ENCODE assay signal across 1 cellular context in the genomic region with DNA sequence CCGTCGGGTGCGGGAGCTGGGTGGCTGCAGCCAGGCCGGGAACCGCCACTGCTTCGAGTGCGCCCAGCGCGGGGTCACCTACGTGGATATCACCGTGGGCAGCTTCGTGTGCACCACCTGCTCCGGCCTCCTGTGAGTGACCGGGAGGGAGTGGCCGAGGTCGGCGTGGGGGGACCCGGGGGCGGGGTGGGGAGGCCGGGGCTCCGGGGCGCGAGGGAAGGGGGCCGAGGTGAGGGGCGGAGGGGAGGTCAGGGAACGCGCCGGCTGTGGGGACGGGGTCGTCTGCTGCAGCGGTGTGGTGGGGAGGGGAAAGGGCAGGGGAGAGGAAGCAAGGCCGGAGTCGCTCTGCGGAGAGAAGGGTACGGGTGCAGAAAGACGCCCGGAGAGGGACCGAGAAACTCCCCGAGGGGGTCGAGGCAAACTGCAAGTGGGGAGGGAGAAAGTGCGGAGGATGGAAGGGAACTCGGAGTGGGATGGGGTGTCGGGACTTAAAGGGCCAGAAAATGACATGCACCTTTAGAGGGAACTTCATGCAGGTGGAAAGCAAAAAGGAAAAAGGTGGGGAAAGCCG.
TF ChIP-seq lines count a peak whose summit lies in the region.

No MANE protein-coding gene starts in this region.

TF ChIP-seq in K562, 482 proteins besides CTCF, POLR2A, EP300 and RAD21 (continued from another document and continues in another):
- TF ChIP-seq, protein P1, sequence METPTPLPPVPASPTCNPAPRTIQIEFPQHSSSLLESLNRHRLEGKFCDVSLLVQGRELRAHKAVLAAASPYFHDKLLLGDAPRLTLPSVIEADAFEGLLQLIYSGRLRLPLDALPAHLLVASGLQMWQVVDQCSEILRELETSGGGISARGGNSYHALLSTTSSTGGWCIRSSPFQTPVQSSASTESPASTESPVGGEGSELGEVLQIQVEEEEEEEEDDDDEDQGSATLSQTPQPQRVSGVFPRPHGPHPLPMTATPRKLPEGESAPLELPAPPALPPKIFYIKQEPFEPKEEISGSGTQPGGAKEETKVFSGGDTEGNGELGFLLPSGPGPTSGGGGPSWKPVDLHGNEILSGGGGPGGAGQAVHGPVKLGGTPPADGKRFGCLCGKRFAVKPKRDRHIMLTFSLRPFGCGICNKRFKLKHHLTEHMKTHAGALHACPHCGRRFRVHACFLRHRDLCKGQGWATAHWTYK (CRISPR knock-in tag; IDR thresholded peaks at IDR 0.05), result no peak
- TF ChIP-seq CBFB (CRISPR knock-in tag; IDR thresholded peaks at IDR 0.05) (no peak), FOXJ2 (tag; IDR thresholded peaks at IDR 0.05) (no peak), RNF2 (IDR thresholded peaks at IDR 0.05) (no peak), SMARCA5 (IDR thresholded peaks at IDR 0.05) (0 out of 2 replicates have a peak, but pooled peaks have one; percentile 19), NR2F6 (CRISPR knock-in tag; IDR thresholded peaks at IDR 0.05) (no peak), NR2C2 (CRISPR knock-in tag; IDR thresholded peaks at IDR 0.05) (no peak), NR2C2 (tag; IDR thresholded peaks at IDR 0.05) (0 out of 2 replicates have a peak, but pooled peaks have one; percentile 36), KDM4B (IDR thresholded peaks at IDR 0.05; ENCODE audit: borderline replicate concordance in 2 of 2, low read depth in 1 of 2) (no peak), ZKSCAN3 (CRISPR knock-in tag; IDR thresholded peaks at IDR 0.05) (no peak), MCM2 (IDR thresholded peaks at IDR 0.05; ENCODE audit: low read depth) (no peak), ZNF586 (CRISPR knock-in tag; conservative IDR thresholded peaks at IDR 0.05) (no peak), NELFE (IDR thresholded peaks at IDR 0.05; ENCODE audit: insufficient read depth, insufficient read length) (no peak), BACH1 (tag; IDR thresholded peaks at IDR 0.05) (no peak), ZNF408 (CRISPR knock-in tag; IDR thresholded peaks at IDR 0.05; ENCODE audit: low read depth) (no peak), CXXC5 (CRISPR knock-in tag; IDR thresholded peaks at IDR 0.05) (no peak), RBBP5 (IDR thresholded peaks at IDR 0.05; ENCODE audit: borderline replicate concordance, insufficient read depth, low read length, poor library complexity, severe bottlenecking) (peak; percentile 86), HDGF (IDR thresholded peaks at IDR 0.05) (0 out of 2 replicates have a peak, but pooled peaks have one; percentile 41), MYBL2 (IDR thresholded peaks at IDR 0.05; ENCODE audit: low read depth) (no peak), MYBL2 (CRISPR knock-in tag; IDR thresholded peaks at IDR 0.05; ENCODE audit: borderline replicate concordance) (no peak), MEF2D (tag; conservative IDR thresholded peaks at IDR 0.05; ENCODE audit: low read depth) (no peak), TSC22D4 (tag; IDR thresholded peaks at IDR 0.05) (no peak), RBM25 (IDR thresholded peaks at IDR 0.05; ENCODE audit: low read depth, low read length, severe bottlenecking) (no peak), SRSF1 (IDR thresholded peaks at IDR 0.05; ENCODE audit: low read depth, low read length) (no peak), BRF1 (IDR thresholded peaks at IDR 0.05; ENCODE audit: borderline replicate concordance, extremely low read depth, insufficient read length) (no peak), TCF3 (CRISPR knock-in tag; IDR thresholded peaks at IDR 0.05) (no peak), ESRRA (IDR thresholded peaks at IDR 0.05; ENCODE audit: borderline replicate concordance, low read depth) (0 out of 2 replicates have a peak, but pooled peaks have one; percentile 3), ZFP1 (CRISPR knock-in tag; IDR thresholded peaks at IDR 0.05) (no peak), OTX1 (CRISPR knock-in tag; IDR thresholded peaks at IDR 0.05) (no peak)
- TF ChIP-seq, protein P2, sequence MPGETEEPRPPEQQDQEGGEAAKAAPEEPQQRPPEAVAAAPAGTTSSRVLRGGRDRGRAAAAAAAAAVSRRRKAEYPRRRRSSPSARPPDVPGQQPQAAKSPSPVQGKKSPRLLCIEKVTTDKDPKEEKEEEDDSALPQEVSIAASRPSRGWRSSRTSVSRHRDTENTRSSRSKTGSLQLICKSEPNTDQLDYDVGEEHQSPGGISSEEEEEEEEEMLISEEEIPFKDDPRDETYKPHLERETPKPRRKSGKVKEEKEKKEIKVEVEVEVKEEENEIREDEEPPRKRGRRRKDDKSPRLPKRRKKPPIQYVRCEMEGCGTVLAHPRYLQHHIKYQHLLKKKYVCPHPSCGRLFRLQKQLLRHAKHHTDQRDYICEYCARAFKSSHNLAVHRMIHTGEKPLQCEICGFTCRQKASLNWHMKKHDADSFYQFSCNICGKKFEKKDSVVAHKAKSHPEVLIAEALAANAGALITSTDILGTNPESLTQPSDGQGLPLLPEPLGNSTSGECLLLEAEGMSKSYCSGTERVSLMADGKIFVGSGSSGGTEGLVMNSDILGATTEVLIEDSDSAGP (CRISPR knock-in tag; IDR thresholded peaks at IDR 0.05), result 0 out of 2 replicates have a peak, but pooled peaks have one; percentile 19
- TF ChIP-seq, protein P3, sequence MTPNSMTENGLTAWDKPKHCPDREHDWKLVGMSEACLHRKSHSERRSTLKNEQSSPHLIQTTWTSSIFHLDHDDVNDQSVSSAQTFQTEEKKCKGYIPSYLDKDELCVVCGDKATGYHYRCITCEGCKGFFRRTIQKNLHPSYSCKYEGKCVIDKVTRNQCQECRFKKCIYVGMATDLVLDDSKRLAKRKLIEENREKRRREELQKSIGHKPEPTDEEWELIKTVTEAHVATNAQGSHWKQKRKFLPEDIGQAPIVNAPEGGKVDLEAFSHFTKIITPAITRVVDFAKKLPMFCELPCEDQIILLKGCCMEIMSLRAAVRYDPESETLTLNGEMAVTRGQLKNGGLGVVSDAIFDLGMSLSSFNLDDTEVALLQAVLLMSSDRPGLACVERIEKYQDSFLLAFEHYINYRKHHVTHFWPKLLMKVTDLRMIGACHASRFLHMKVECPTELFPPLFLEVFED (CRISPR knock-in tag; conservative IDR thresholded peaks at IDR 0.05), result 0 out of 2 replicates have a peak, but pooled peaks have one; percentile 36
- TF ChIP-seq, protein P4, sequence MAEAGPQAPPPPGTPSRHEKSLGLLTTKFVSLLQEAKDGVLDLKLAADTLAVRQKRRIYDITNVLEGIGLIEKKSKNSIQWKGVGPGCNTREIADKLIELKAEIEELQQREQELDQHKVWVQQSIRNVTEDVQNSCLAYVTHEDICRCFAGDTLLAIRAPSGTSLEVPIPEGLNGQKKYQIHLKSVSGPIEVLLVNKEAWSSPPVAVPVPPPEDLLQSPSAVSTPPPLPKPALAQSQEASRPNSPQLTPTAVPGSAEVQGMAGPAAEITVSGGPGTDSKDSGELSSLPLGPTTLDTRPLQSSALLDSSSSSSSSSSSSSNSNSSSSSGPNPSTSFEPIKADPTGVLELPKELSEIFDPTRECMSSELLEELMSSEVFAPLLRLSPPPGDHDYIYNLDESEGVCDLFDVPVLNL (CRISPR knock-in tag; IDR thresholded peaks at IDR 0.05; ENCODE audit: low read depth), result no peak
- TF ChIP-seq, protein P5, sequence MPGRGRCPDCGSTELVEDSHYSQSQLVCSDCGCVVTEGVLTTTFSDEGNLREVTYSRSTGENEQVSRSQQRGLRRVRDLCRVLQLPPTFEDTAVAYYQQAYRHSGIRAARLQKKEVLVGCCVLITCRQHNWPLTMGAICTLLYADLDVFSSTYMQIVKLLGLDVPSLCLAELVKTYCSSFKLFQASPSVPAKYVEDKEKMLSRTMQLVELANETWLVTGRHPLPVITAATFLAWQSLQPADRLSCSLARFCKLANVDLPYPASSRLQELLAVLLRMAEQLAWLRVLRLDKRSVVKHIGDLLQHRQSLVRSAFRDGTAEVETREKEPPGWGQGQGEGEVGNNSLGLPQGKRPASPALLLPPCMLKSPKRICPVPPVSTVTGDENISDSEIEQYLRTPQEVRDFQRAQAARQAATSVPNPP (IDR thresholded peaks at IDR 0.05; ENCODE audit: borderline replicate concordance, insufficient read depth, insufficient read length), result no peak
- TF ChIP-seq, protein P6, sequence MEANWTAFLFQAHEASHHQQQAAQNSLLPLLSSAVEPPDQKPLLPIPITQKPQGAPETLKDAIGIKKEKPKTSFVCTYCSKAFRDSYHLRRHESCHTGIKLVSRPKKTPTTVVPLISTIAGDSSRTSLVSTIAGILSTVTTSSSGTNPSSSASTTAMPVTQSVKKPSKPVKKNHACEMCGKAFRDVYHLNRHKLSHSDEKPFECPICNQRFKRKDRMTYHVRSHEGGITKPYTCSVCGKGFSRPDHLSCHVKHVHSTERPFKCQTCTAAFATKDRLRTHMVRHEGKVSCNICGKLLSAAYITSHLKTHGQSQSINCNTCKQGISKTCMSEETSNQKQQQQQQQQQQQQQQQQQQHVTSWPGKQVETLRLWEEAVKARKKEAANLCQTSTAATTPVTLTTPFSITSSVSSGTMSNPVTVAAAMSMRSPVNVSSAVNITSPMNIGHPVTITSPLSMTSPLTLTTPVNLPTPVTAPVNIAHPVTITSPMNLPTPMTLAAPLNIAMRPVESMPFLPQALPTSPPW (CRISPR knock-in tag; IDR thresholded peaks at IDR 0.05), result peak; percentile 0; the same call in 1 of the 2 replicates
- TF ChIP-seq, protein P7, sequence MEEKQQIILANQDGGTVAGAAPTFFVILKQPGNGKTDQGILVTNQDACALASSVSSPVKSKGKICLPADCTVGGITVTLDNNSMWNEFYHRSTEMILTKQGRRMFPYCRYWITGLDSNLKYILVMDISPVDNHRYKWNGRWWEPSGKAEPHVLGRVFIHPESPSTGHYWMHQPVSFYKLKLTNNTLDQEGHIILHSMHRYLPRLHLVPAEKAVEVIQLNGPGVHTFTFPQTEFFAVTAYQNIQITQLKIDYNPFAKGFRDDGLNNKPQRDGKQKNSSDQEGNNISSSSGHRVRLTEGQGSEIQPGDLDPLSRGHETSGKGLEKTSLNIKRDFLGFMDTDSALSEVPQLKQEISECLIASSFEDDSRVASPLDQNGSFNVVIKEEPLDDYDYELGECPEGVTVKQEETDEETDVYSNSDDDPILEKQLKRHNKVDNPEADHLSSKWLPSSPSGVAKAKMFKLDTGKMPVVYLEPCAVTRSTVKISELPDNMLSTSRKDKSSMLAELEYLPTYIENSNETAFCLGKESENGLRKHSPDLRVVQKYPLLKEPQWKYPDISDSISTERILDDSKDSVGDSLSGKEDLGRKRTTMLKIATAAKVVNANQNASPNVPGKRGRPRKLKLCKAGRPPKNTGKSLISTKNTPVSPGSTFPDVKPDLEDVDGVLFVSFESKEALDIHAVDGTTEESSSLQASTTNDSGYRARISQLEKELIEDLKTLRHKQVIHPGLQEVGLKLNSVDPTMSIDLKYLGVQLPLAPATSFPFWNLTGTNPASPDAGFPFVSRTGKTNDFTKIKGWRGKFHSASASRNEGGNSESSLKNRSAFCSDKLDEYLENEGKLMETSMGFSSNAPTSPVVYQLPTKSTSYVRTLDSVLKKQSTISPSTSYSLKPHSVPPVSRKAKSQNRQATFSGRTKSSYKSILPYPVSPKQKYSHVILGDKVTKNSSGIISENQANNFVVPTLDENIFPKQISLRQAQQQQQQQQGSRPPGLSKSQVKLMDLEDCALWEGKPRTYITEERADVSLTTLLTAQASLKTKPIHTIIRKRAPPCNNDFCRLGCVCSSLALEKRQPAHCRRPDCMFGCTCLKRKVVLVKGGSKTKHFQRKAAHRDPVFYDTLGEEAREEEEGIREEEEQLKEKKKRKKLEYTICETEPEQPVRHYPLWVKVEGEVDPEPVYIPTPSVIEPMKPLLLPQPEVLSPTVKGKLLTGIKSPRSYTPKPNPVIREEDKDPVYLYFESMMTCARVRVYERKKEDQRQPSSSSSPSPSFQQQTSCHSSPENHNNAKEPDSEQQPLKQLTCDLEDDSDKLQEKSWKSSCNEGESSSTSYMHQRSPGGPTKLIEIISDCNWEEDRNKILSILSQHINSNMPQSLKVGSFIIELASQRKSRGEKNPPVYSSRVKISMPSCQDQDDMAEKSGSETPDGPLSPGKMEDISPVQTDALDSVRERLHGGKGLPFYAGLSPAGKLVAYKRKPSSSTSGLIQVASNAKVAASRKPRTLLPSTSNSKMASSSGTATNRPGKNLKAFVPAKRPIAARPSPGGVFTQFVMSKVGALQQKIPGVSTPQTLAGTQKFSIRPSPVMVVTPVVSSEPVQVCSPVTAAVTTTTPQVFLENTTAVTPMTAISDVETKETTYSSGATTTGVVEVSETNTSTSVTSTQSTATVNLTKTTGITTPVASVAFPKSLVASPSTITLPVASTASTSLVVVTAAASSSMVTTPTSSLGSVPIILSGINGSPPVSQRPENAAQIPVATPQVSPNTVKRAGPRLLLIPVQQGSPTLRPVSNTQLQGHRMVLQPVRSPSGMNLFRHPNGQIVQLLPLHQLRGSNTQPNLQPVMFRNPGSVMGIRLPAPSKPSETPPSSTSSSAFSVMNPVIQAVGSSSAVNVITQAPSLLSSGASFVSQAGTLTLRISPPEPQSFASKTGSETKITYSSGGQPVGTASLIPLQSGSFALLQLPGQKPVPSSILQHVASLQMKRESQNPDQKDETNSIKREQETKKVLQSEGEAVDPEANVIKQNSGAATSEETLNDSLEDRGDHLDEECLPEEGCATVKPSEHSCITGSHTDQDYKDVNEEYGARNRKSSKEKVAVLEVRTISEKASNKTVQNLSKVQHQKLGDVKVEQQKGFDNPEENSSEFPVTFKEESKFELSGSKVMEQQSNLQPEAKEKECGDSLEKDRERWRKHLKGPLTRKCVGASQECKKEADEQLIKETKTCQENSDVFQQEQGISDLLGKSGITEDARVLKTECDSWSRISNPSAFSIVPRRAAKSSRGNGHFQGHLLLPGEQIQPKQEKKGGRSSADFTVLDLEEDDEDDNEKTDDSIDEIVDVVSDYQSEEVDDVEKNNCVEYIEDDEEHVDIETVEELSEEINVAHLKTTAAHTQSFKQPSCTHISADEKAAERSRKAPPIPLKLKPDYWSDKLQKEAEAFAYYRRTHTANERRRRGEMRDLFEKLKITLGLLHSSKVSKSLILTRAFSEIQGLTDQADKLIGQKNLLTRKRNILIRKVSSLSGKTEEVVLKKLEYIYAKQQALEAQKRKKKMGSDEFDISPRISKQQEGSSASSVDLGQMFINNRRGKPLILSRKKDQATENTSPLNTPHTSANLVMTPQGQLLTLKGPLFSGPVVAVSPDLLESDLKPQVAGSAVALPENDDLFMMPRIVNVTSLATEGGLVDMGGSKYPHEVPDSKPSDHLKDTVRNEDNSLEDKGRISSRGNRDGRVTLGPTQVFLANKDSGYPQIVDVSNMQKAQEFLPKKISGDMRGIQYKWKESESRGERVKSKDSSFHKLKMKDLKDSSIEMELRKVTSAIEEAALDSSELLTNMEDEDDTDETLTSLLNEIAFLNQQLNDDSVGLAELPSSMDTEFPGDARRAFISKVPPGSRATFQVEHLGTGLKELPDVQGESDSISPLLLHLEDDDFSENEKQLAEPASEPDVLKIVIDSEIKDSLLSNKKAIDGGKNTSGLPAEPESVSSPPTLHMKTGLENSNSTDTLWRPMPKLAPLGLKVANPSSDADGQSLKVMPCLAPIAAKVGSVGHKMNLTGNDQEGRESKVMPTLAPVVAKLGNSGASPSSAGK (IDR thresholded peaks at IDR 0.05), result 0 out of 2 replicates have a peak, but pooled peaks have one; percentile 8
